In the genomic region with DNA sequence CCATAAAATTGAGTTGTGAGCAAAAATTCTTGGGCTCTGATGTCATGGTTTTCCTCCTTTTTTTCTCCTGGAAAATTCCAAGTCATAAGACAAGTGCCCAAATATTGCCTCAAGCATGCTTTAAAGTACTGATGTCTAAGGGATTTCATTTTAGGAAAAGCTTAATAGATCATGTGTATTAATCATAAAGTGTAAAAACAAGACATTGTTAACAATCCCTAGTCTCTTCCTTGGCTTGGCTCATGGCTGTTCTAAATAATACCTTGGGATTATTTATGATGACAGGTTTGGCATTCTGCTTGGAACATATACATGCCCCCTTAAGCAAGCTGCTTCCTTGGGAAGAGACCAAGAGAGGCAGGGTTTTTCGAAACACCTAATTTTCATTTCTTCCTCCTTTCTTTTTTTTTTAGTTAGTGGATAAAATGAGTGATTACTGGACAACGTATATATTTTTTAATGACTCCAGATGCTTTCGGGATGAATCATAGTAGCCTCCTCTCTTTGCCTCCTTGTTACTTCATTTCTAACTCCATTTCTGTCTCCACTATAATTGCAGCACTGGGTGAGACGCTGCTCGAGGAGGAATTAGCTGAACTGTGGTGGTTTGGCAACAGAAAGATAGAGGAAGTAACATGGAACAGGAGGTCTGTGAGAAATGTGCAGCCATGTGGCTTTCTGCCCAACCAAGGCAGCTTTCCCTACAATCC, we compare ENCODE assay signal across 9 cellular contexts.
DNase-seq lines count a peak whose midpoint lies in the region; FAIRE-seq and TF ChIP-seq lines count a peak whose summit lies in the region.
"Had no signal": no experiment of that assay in that cellular context is flagged by ENCODE, and none has a peak within 500 bp of the region (broad histone marks: within the 10 kb centered on the region; RNA-seq: fewer than 3 reads in every experiment).

No MANE protein-coding gene starts in this region.

- no peak overlapping the region for H3K14ac ChIP-seq in mesenchymal stem cell (ENCODE audit: low read length in 2 of 2)

- TF ChIP-seq CTCF in brain (conservative IDR thresholded peaks at IDR 0.05) (no peak), colonic mucosa (IDR thresholded peaks at IDR 0.05) (no peak), lower leg skin (IDR thresholded peaks at IDR 0.05) (no peak), kidney (IDR thresholded peaks at IDR 0.05; ENCODE audit: borderline replicate concordance, extremely low read depth, insufficient read depth) (no peak)

- H3K23ac ChIP-seq in mesenchymal stem cell (ENCODE audit: low read length in 2 of 2): no peak overlapping the region

- no peak overlapping the region for H2AFZ ChIP-seq in mesenchymal stem cell (ENCODE audit: low read depth, low read length)

- H3K4me2 ChIP-seq in mesenchymal stem cell (ENCODE audit: low read length, poor library complexity, severe bottlenecking): no peak overlapping the region

- H3K79me1 ChIP-seq in mesenchymal stem cell (replicated peaks; ENCODE audit: low read length, poor library complexity, severe bottlenecking): no peaks in the 10 kb centered on the region

- no peaks in the 10 kb centered on the region for H3K9me3 Mint-ChIP-seq in brain

- H3K27me3 ChIP-seq in mesenchymal stem cell (ENCODE audit: control insufficient read depth in 1 of 2, insufficient read depth in 1 of 2, low read length in 2 of 2): no peaks in the 10 kb centered on the region
- no peaks in the 10 kb centered on the region for H3K27me3 ChIP-seq in colonic mucosa

- H3K27ac ChIP-seq in mesenchymal stem cell (ENCODE audit: low read length, poor library complexity, severe bottlenecking) (peak overlapping the region; percentile 42), colonic mucosa (no peak overlapping the region), kidney (ENCODE audit: low read depth in 2 of 2, low read length in 2 of 2) (no peak overlapping the region)

- H3K27ac Mint-ChIP-seq in brain: peak overlapping the region in 4 of 5 experiments; percentile 8 to 51 (median 40)

- H2BK120ac ChIP-seq in mesenchymal stem cell (ENCODE audit: low read depth, low read length): no peak overlapping the region

- peak overlapping the region in 2 of 5 experiments; percentile 7 to 20 for H3K4me3 Mint-ChIP-seq in brain

- peaks cover 8% of the 10 kb centered on the region for H3K4me1 Mint-ChIP-seq in brain

- peak overlapping the region in 1 of 2 experiments; percentile 5 for H3K18ac ChIP-seq in mesenchymal stem cell (ENCODE audit: low read depth in 1 of 2, low read length in 2 of 2)

- peak overlapping the region; percentile 44 for H2BK15ac ChIP-seq in mesenchymal stem cell (ENCODE audit: low read depth, poor library complexity, severe bottlenecking)

- H3K9ac ChIP-seq in mesenchymal stem cell (ENCODE audit: low read length) (peak overlapping the region; percentile 34), colonic mucosa (ENCODE audit: low read depth in 2 of 2, low read length in 2 of 2) (no peak overlapping the region), kidney (ENCODE audit: low read length in 2 of 2) (no peak overlapping the region)

- no peak overlapping the region for H3K4ac ChIP-seq in mesenchymal stem cell (ENCODE audit: low read depth in 1 of 2, low read length in 2 of 2)

- peaks cover 5% of the 10 kb centered on the region for H3K27me3 Mint-ChIP-seq in brain

- intact Hi-C loops in colonic mucosa (cut with DNase I) (loop anchor here (10.0 kb wide), 2 partner anchors 128 to 238 kb away; no protein-coding TSS in a partner anchor), lower leg skin (cut with DNase I; ENCODE audit: low total_unique reads) (no loop called here), kidney (cut with DNase I) (no loop called here)

- H3K9me3 ChIP-seq in mesenchymal stem cell (ENCODE audit: control insufficient read depth, low read length) (no peaks in the 10 kb centered on the region), colonic mucosa (no peaks in the 10 kb centered on the region), kidney (ENCODE audit: control insufficient read depth in 1 of 2, low read length in 2 of 2) (no peaks in the 10 kb centered on the region)

- H4K8ac ChIP-seq in mesenchymal stem cell (ENCODE audit: low read length): peak overlapping the region; percentile 85

- 0% methylated on average over 2 of the region's 5 CpGs for WGBS in mesenchymal stem cell
- WGBS in lower leg skin, 2 donors: 19 to 23% methylated on average over 5 of the region's 5 CpGs

- H2AK5ac ChIP-seq in mesenchymal stem cell (ENCODE audit: low read length, severe bottlenecking): no peak overlapping the region

- FAIRE-seq in kidney (lab: Jason Lieb, UNC): no peak

- H2BK5ac ChIP-seq in mesenchymal stem cell (ENCODE audit: low read depth, low read length, poor library complexity, severe bottlenecking): no peak overlapping the region

- DNase-seq in CD1c-positive myeloid dendritic cell (ENCODE audit: extremely low spot score): peak; percentile 62
- peak; percentile 59 for DNase-seq in LoVo (ENCODE audit: low spot score)
- DNase-seq in mesenchymal stem cell: peak; percentile 76
- no peak for DNase-seq in NCI-H2107 (lab: John Stamatoyannopoulos, UW)
- no peak for DNase-seq in colonic mucosa
- no peak for DNase-seq in lower leg skin (ENCODE audit: low spot score in 2 of 2)
- DNase-seq in kidney: no peak
- DNase-seq: NCI-H1048 had no signal

- H3K36me3 ChIP-seq in mesenchymal stem cell (ENCODE audit: control insufficient read depth in 1 of 2, insufficient read depth in 2 of 2, low read depth in 1 of 2, low read length in 2 of 2) (no peaks in the 10 kb centered on the region), colonic mucosa (no peaks in the 10 kb centered on the region), kidney (ENCODE audit: control insufficient read depth in 1 of 2, insufficient read depth in 2 of 2, low read length in 2 of 2) (no peaks in the 10 kb centered on the region)

- H2BK12ac ChIP-seq in mesenchymal stem cell (ENCODE audit: low read length in 2 of 2): peak overlapping the region in 1 of 2 experiments; percentile 77

- TF ChIP-seq POLR2A in lower leg skin (IDR thresholded peaks at IDR 0.05): no peak

- H4K91ac ChIP-seq in mesenchymal stem cell (ENCODE audit: low read length): no peak overlapping the region

- H3K36me3 Mint-ChIP-seq in brain: no peaks in the 10 kb centered on the region

- peak overlapping the region in 1 of 2 experiments; percentile 32 for H3K4me3 ChIP-seq in mesenchymal stem cell (ENCODE audit: insufficient read depth in 1 of 2, low read depth in 1 of 2, low read length in 2 of 2)
- no peak overlapping the region for H3K4me3 ChIP-seq in colonic mucosa
- H3K4me3 ChIP-seq in lower leg skin (ENCODE audit: low read depth, poor library complexity, severe bottlenecking): no peak overlapping the region
- no peak overlapping the region for H3K4me3 ChIP-seq in kidney (ENCODE audit: low read length in 2 of 2)

- H3K4me1 ChIP-seq in mesenchymal stem cell (ENCODE audit: control insufficient read depth, insufficient read depth, low read depth, low read length) (peaks cover 2% of the 10 kb centered on the region), colonic mucosa (no peaks in the 10 kb centered on the region), kidney (ENCODE audit: control insufficient read depth in 1 of 2, insufficient read depth in 1 of 2, low read depth in 1 of 2, low read length in 2 of 2) (no peaks in the 10 kb centered on the region)

Comparison
In these comparisons a context has a peak if more than half of its experiments do, and no peak if none do; other contexts are left out.
1. DNase-seq: peak in CD1c-positive myeloid dendritic cell (single experiment), LoVo (single experiment) and mesenchymal stem cell (single experiment); none in NCI-H2107 (single experiment), colonic mucosa (single experiment), lower leg skin (0 of 2) and kidney (single experiment).